ENCODE assay signal across 26 cellular contexts in genomic region chr4:86757468-86757867, GRCh38.
DNase-seq lines count a peak whose midpoint lies in the region; ATAC-seq and TF ChIP-seq lines count a peak whose summit lies in the region.
"Had no signal": no experiment of that assay in that cellular context is flagged by ENCODE, and none has a peak within 500 bp of the region (broad histone marks: within the 10 kb centered on the region; RNA-seq: fewer than 3 reads in every experiment).

No MANE protein-coding gene starts in this region.

- TF ChIP-seq CTCF in A673 (conservative IDR thresholded peaks at IDR 0.05; ENCODE audit: low read depth, low read length) = no peak
- TF ChIP-seq CTCF in endothelial cell (IDR thresholded peaks at IDR 0.05; ENCODE audit: unreplicated experiment) = no peak

- POLR2A ChIA-PET in A673 (lab: Charles Lee; ENCODE audit: low non-redundant PET) = no interaction called here
- POLR2A ChIA-PET in activated CD8-positive, alpha-beta T cell treated with anti-CD3 and anti-CD28 coated beads, Interleukin-2, amount 10 ng/mL, durations not matched to agents 7 days and 5 days (lab: Charles Lee) = no interaction called here

- ATAC-seq in activated CD8-positive, alpha-beta T cell treated with anti-CD3 and anti-CD28 coated beads, Interleukin-2, amount 10 ng/mL, durations not matched to agents 7 days and 5 days = no peak
- ATAC-seq: K562, PC-3, Right ventricle myocardium inferior, SK-N-SH treated with all-trans-retinoic acid at 6 μM for 48 hours had no signal

- no peak overlapping the region for H3K27ac Mint-ChIP-seq in endothelial cell (ENCODE audit: unreplicated experiment)
- H3K27ac Mint-ChIP-seq in activated CD8-positive, alpha-beta T cell treated with anti-CD3 and anti-CD28 coated beads, Interleukin-2, amount 10 ng/mL, durations not matched to agents 7 days and 5 days = no peak overlapping the region
- H3K27ac Mint-ChIP-seq: CD4-positive, alpha-beta memory T cell had no signal

- CTCF ChIA-PET in A673 (lab: Charles Lee) = no interaction called here
- CTCF ChIA-PET in activated CD8-positive, alpha-beta T cell treated with anti-CD3 and anti-CD28 coated beads, Interleukin-2, amount 10 ng/mL, durations not matched to agents 7 days and 5 days (lab: Charles Lee) = no interaction called here

- no peaks in the 10 kb centered on the region for H3K4me1 Mint-ChIP-seq in endothelial cell (ENCODE audit: unreplicated experiment)
- H3K4me1 Mint-ChIP-seq in activated CD8-positive, alpha-beta T cell treated with anti-CD3 and anti-CD28 coated beads, Interleukin-2, amount 10 ng/mL, durations not matched to agents 7 days and 5 days (ENCODE audit: low read depth) = no peaks in the 10 kb centered on the region
- H3K4me1 Mint-ChIP-seq: CD4-positive, alpha-beta memory T cell had no signal

- no peaks in the 10 kb centered on the region for H3K27me3 ChIP-seq in A673 (replicated peaks; ENCODE audit: insufficient read depth, low read depth, low read length, poor library complexity)
- H3K27me3 ChIP-seq: SJCRH30 had no signal

- H3K27ac ChIP-seq in A673 (ENCODE audit: low read depth, low read length, poor library complexity, severe bottlenecking) = no peak overlapping the region
- peak overlapping the region; percentile 9 for H3K27ac ChIP-seq in epithelial cell of prostate
- H3K27ac ChIP-seq: SJCRH30 had no signal

- H3K9me3 ChIP-seq in A673 (ENCODE audit: low read depth, low read length, poor library complexity, severe bottlenecking) = no peaks in the 10 kb centered on the region
- H3K9me3 ChIP-seq: SJCRH30 had no signal

- no peak overlapping the region for H3K4me3 Mint-ChIP-seq in endothelial cell (ENCODE audit: unreplicated experiment)
- H3K4me3 Mint-ChIP-seq in activated CD8-positive, alpha-beta T cell treated with anti-CD3 and anti-CD28 coated beads, Interleukin-2, amount 10 ng/mL, durations not matched to agents 7 days and 5 days = no peak overlapping the region
- H3K4me3 Mint-ChIP-seq: CD4-positive, alpha-beta memory T cell had no signal

- in situ Hi-C loops in KBM-7 (cut with MboI; ENCODE audit: low pct_unique_long_range_greater_than_20kb, low sequenced_read_pairs) = no loop called here

- peaks cover 68% of the 10 kb centered on the region for H3K36me3 ChIP-seq in A673 (ENCODE audit: insufficient read depth, low read length, poor library complexity, severe bottlenecking)
- H3K36me3 ChIP-seq: SJCRH30 had no signal

- no peaks in the 10 kb centered on the region for H3K4me1 ChIP-seq in A673 (ENCODE audit: insufficient read depth, low read length, poor library complexity, severe bottlenecking)
- H3K4me1 ChIP-seq: SJCRH30 had no signal

- no peak overlapping the region for H3K4me3 ChIP-seq in A673 (ENCODE audit: low read depth, low read length, poor library complexity, severe bottlenecking)
- H3K4me3 ChIP-seq: K562, SJCRH30 had no signal

- H3K9me3 Mint-ChIP-seq in endothelial cell (ENCODE audit: unreplicated experiment) = no peaks in the 10 kb centered on the region
- H3K9me3 Mint-ChIP-seq in activated CD8-positive, alpha-beta T cell treated with anti-CD3 and anti-CD28 coated beads, Interleukin-2, amount 10 ng/mL, durations not matched to agents 7 days and 5 days (ENCODE audit: insufficient read depth) = no peaks in the 10 kb centered on the region
- H3K9me3 Mint-ChIP-seq: CD4-positive, alpha-beta memory T cell had no signal

- H3K36me3 Mint-ChIP-seq in endothelial cell (ENCODE audit: low read depth, unreplicated experiment) = no peaks in the 10 kb centered on the region
- H3K36me3 Mint-ChIP-seq in activated CD8-positive, alpha-beta T cell treated with anti-CD3 and anti-CD28 coated beads, Interleukin-2, amount 10 ng/mL, durations not matched to agents 7 days and 5 days (ENCODE audit: low read depth) = no peaks in the 10 kb centered on the region

- DNase-seq in A673 (ENCODE audit: low spot score) = peak; percentile 18
- DNase-seq in KBM-7 = peak; percentile 19
- DNase-seq in NCI-H69 (lab: John Stamatoyannopoulos, UW) = peak; percentile 9
- DNase-seq in epithelial cell of prostate (ENCODE audit: low read depth, low spot score) = peak; percentile 10
- no peak for DNase-seq in endothelial cell (ENCODE audit: low spot score)
- DNase-seq in stimulated activated CD8-positive, alpha-beta memory T cell treated with anti-CD3 and anti-CD28 coated beads, Interleukin-4, amount 100 ng/mL, for 48 hours = no peak
- DNase-seq in islet precursor cell = no peak
- no peak for DNase-seq in activated CD8-positive, alpha-beta T cell treated with anti-CD3 and anti-CD28 coated beads, Interleukin-2, amount 10 ng/mL, durations not matched to agents 7 days and 5 days
- DNase-seq: C1 segment of cervical spinal cord; CD4-positive, alpha-beta memory T cell; COR-L47; DMS53; H7; MM.1S; NCI-H1048; NCI-H2029; NCI-H2171 treated with DMSO at 0.1 percent for 48 hours; NCI-H446; NCI-H524 treated with DMSO at 0.1 percent for 48 hours; NCI-H82; NK-92 treated with Interleukin-12 subunit alpha and Interleukin-12 subunit beta, amount 100 ng/mL, for 24 hours; PC-3; SJCRH30 had no signal

- no peaks in the 10 kb centered on the region for H3K27me3 Mint-ChIP-seq in endothelial cell (ENCODE audit: unreplicated experiment)
- peaks cover 5% of the 10 kb centered on the region for H3K27me3 Mint-ChIP-seq in activated CD8-positive, alpha-beta T cell treated with anti-CD3 and anti-CD28 coated beads, Interleukin-2, amount 10 ng/mL, durations not matched to agents 7 days and 5 days (ENCODE audit: low read depth)

- intact Hi-C loops in A673 (cut with micrococcal nuclease; ENCODE audit: unreplicated experiment) = no loop called here

- no TSS peak for BruUV-seq in A673 (replicated peaks; lab: Mats Ljungman, UMichigan)

Comparison
In these comparisons a context has a peak if more than half of its experiments do, and no peak if none do; other contexts are left out.
1. DNase-seq: peak in A673 (single experiment), KBM-7 (single experiment), NCI-H69 (single experiment) and epithelial cell of prostate (single experiment); none in endothelial cell (single experiment), stimulated activated CD8-positive, alpha-beta memory T cell treated with anti-CD3 and anti-CD28 coated beads, Interleukin-4, amount 100 ng/mL, for 48 hours (single experiment), islet precursor cell (single experiment) and activated CD8-positive, alpha-beta T cell treated with anti-CD3 and anti-CD28 coated beads, Interleukin-2, amount 10 ng/mL, durations not matched to agents 7 days and 5 days (single experiment).